In genomic region chr1:216596298-216596947, GRCh38 we compare ENCODE assay signal across 17 cellular contexts.
DNase-seq lines count a peak whose midpoint lies in the region; ATAC-seq, FAIRE-seq and TF ChIP-seq lines count a peak whose summit lies in the region.
"Had no signal": no experiment of that assay in that cellular context is flagged by ENCODE, and none has a peak within 500 bp of the region (broad histone marks: within the 10 kb centered on the region; RNA-seq: fewer than 3 reads in every experiment).

No MANE protein-coding gene starts in this region.

- H3K27ac Mint-ChIP-seq in endothelial cell (ENCODE audit: unreplicated experiment) (peak overlapping the region; percentile 32), mesothelial cell of epicardium (peak overlapping the region; percentile 74)
- no peak overlapping the region for H3K27ac Mint-ChIP-seq in activated CD8-positive, alpha-beta T cell treated with anti-CD3 and anti-CD28 coated beads for 36 hours
- H3K27ac Mint-ChIP-seq: T-helper 17 cell had no signal

- no peak for ATAC-seq in stimulated activated naive CD8-positive, alpha-beta T cell treated with anti-CD3 and anti-CD28 coated beads, Interleukin-15, Interleukin-2, amounts not matched to agents 100 U/mL and 50 U/mL, for 24 hours
- ATAC-seq in GM18511 (IDR thresholded peaks at IDR 0.05; ENCODE audit: unreplicated experiment) = no peak
- ATAC-seq in activated CD8-positive, alpha-beta T cell treated with anti-CD3 and anti-CD28 coated beads for 36 hours = no peak
- ATAC-seq: T-helper 17 cell had no signal

- H3K27me3 Mint-ChIP-seq in endothelial cell (ENCODE audit: unreplicated experiment) = peaks cover 1% of the 10 kb centered on the region
- no peaks in the 10 kb centered on the region for H3K27me3 Mint-ChIP-seq in mesothelial cell of epicardium (ENCODE audit: low read depth)
- H3K27me3 Mint-ChIP-seq in activated CD8-positive, alpha-beta T cell treated with anti-CD3 and anti-CD28 coated beads for 36 hours = peaks cover 12% of the 10 kb centered on the region

- H3K36me3 Mint-ChIP-seq in endothelial cell (ENCODE audit: low read depth, unreplicated experiment) (peaks cover 2% of the 10 kb centered on the region), mesothelial cell of epicardium (peaks cover 7% of the 10 kb centered on the region)
- H3K36me3 Mint-ChIP-seq in activated CD8-positive, alpha-beta T cell treated with anti-CD3 and anti-CD28 coated beads for 36 hours (ENCODE audit: low read depth) = no peaks in the 10 kb centered on the region

- CTCF ChIA-PET in activated CD8-positive, alpha-beta T cell treated with anti-CD3 and anti-CD28 coated beads for 36 hours (lab: Charles Lee) = no interaction called here

- H3K4me3 Mint-ChIP-seq in endothelial cell (ENCODE audit: unreplicated experiment) = no peak overlapping the region
- H3K4me3 Mint-ChIP-seq in mesothelial cell of epicardium = no peak overlapping the region
- H3K4me3 Mint-ChIP-seq in activated CD8-positive, alpha-beta T cell treated with anti-CD3 and anti-CD28 coated beads for 36 hours = no peak overlapping the region
- H3K4me3 Mint-ChIP-seq: T-helper 17 cell had no signal

- peaks cover 22% of the 10 kb centered on the region for H3K4me1 Mint-ChIP-seq in endothelial cell (ENCODE audit: unreplicated experiment)
- H3K4me1 Mint-ChIP-seq in mesothelial cell of epicardium = peaks cover 35% of the 10 kb centered on the region
- H3K4me1 Mint-ChIP-seq in activated CD8-positive, alpha-beta T cell treated with anti-CD3 and anti-CD28 coated beads for 36 hours (ENCODE audit: low read depth) = peaks cover 3% of the 10 kb centered on the region
- H3K4me1 Mint-ChIP-seq: T-helper 17 cell had no signal

- POLR2A ChIA-PET in activated CD8-positive, alpha-beta T cell treated with anti-CD3 and anti-CD28 coated beads for 36 hours (lab: Charles Lee) = no interaction called here

- TF ChIP-seq CTCF in D721Med (IDR thresholded peaks at IDR 0.05; ENCODE audit: insufficient read depth, missing control alignments) = no peak
- no peak for TF ChIP-seq CTCF in endothelial cell (IDR thresholded peaks at IDR 0.05; ENCODE audit: unreplicated experiment)
- TF ChIP-seq CTCF in mesothelial cell of epicardium (IDR thresholded peaks at IDR 0.05; ENCODE audit: unreplicated experiment) = no peak
- TF ChIP-seq CTCF in activated CD8-positive, alpha-beta T cell treated with anti-CD3 and anti-CD28 coated beads for 36 hours (IDR thresholded peaks at IDR 0.05) = no peak

- no peak for DNase-seq in D721Med (ENCODE audit: insufficient read length, low spot score)
- peak; percentile 29 for DNase-seq in NCI-H446 treated with DMSO at 0.1 percent for 48 hours (lab: John Stamatoyannopoulos, UW)
- no peak for DNase-seq in endothelial cell (ENCODE audit: low spot score)
- DNase-seq in mesothelial cell of epicardium (ENCODE audit: low spot score in 2 of 2, unreplicated experiment in 2 of 2) = no peak
- no peak for DNase-seq in stimulated activated naive CD8-positive, alpha-beta T cell treated with anti-CD3 and anti-CD28 coated beads, Interleukin-15, Interleukin-2, amounts not matched to agents 100 U/mL and 50 U/mL, for 24 hours
- no peak for DNase-seq in activated CD8-positive, alpha-beta T cell treated with anti-CD3 and anti-CD28 coated beads for 36 hours
- DNase-seq: activated CD4-positive, CD25-positive, alpha-beta regulatory T cell treated with anti-CD3 and anti-CD28 coated beads, Interleukin-2, amount 50 U/mL, for 72 hours; activated effector memory CD4-positive, alpha-beta T cell treated with anti-CD3 and anti-CD28 coated beads, Interleukin-2, amount 50 U/mL, for 16 hours; DMS53; islet precursor cell; NCI-H2029; stimulated activated CD4-positive, alpha-beta T cell treated with anti-CD3 and anti-CD28 coated beads, Interleukin-4, amount 100 ng/mL, for 1 hour; stimulated activated CD8-positive, alpha-beta memory T cell treated with anti-CD3 and anti-CD28 coated beads, Interleukin-4, amount 100 ng/mL, for 48 hours; T-helper 17 cell; testis had no signal

- intact Hi-C loops in activated CD8-positive, alpha-beta T cell treated with anti-CD3 and anti-CD28 coated beads for 36 hours (cut with micrococcal nuclease) = no loop called here

- H3K9me3 Mint-ChIP-seq in endothelial cell (ENCODE audit: unreplicated experiment) (no peaks in the 10 kb centered on the region), mesothelial cell of epicardium (peaks cover 9% of the 10 kb centered on the region)
- H3K9me3 Mint-ChIP-seq in activated CD8-positive, alpha-beta T cell treated with anti-CD3 and anti-CD28 coated beads for 36 hours = peaks cover 6% of the 10 kb centered on the region

- FAIRE-seq in D721Med (lab: Jason Lieb, UNC) = peak; percentile 48
- FAIRE-seq: GM18507 had no signal
